Comparison of ENCODE assay signal across 22 cellular contexts in the genomic region with DNA sequence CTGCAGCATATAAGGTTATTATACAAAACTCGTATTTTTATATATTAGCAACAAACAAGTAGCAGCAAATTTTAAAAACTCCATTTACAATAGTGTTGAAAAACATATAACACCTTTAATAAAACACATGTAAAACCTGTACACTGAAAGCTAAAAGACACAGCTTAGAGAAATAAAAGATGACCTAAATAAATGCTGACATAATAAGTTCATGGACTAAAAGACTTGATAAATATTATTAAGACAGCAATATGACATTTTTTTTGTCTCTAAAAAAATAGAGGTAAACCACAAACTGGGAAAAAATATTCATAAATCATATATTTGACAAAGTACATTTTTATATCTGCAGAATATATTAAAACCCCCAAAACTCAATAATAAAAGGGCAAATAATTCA.
"Had no signal": no experiment of that assay in that cellular context is flagged by ENCODE, and none has a peak within 500 bp of the region (broad histone marks: within the 10 kb centered on the region; RNA-seq: fewer than 3 reads in every experiment).

No MANE protein-coding gene starts in this region.

- H3K27me3 ChIP-seq: SJCRH30 had no signal

- ATAC-seq: Panc1, PC-3, Right ventricle myocardium inferior, SK-N-SH treated with all-trans-retinoic acid at 6 μM for 48 hours had no signal

- H3K4me3 ChIP-seq: SJCRH30 had no signal

- DNase-seq: Kasumi-1; KG1; NCI-H1092; NCI-H1105 treated with DMSO at 0.1 percent for 48 hours; NCI-H1417 treated with DMSO at 0.1 percent for 48 hours; NCI-H146; NCI-H1694 treated with DMSO at 0.1 percent for 48 hours; NCI-H1930; NCI-H2081; NCI-H2107; NCI-H2227 treated with DMSO at 0.1 percent for 48 hours; NCI-H524; NCI-H526 treated with DMSO at 0.1 percent for 48 hours; NCI-H748 treated with DMSO at 0.1 percent for 48 hours; NK-92 treated with Interleukin-12 subunit alpha and Interleukin-12 subunit beta, amount 100 ng/mL, for 24 hours; PC-3; SHP77 treated with DMSO at 0.1 percent for 48 hours; SJCRH30; T-helper 1 cell had no signal

- H3K9me3 ChIP-seq: SJCRH30 had no signal

- H3K27ac ChIP-seq: SJCRH30 had no signal
